ENCODE assay signal across 1 cellular context in the genomic region with DNA sequence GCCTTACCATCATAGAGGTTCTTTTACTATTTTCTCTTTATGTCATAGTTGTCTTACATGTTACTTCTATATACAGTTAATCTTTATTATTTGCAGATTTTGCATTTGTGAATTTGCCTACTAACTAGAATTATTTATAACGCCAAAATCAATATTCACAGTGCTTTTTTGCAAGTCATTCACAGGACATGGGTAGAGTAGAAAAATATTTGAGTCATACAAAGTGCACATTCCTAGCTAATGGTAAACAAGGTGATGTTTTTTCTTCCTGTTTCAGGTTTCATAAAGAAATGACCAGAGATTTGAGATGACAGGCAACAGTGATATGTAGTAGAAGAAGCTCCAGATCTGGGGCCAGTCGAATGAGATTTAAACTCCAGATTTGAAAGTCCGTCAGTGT.
A peak's percentile ranks its signal among the peaks of the same experiment; 100 is the strongest.
TF ChIP-seq lines count a peak whose summit lies in the region.

No MANE protein-coding gene starts in this region.

TF ChIP-seq in HepG2, 621 proteins besides CTCF, POLR2A, EP300 and RAD21:
- TF ChIP-seq MAFK (conservative IDR thresholded peaks at IDR 0.05 in 1 of 2, IDR thresholded peaks at IDR 0.05 in 1 of 2; ENCODE audit: low read length in 2 of 2) (peak; percentile 41 to 59; a peak in 3 of 4 replicates), FOXA1 (IDR thresholded peaks at IDR 0.05) (0 out of 2 replicates have a peak, but pooled peaks have one; percentile 13), FOXA1 (CRISPR knock-in tag; IDR thresholded peaks at IDR 0.05) (no peak), KMT2A (CRISPR knock-in tag; IDR thresholded peaks at IDR 0.05) (no peak), NFE2L2 (IDR thresholded peaks at IDR 0.05; ENCODE audit: low read length) (peak; percentile 96), ZNF510 (CRISPR knock-in tag; IDR thresholded peaks at IDR 0.05; ENCODE audit: low read depth) (no peak), STAG1 (CRISPR knock-in tag; IDR thresholded peaks at IDR 0.05) (no peak), FOXA3 (CRISPR knock-in tag; IDR thresholded peaks at IDR 0.05) (peak; percentile 41; the same call in 1 of the 2 replicates), MAFF (IDR thresholded peaks at IDR 0.05; ENCODE audit: low read depth, low read length) (peak; percentile 59; the same call in 1 of the 2 replicates), ONECUT2 (CRISPR knock-in tag; IDR thresholded peaks at IDR 0.05) (no peak), THYN1 (CRISPR knock-in tag; IDR thresholded peaks at IDR 0.05; ENCODE audit: borderline replicate concordance, low read depth) (no peak), MAZ (IDR thresholded peaks at IDR 0.05; ENCODE audit: borderline replicate concordance, low read depth, low read length) (no peak), MAZ (CRISPR knock-in tag; IDR thresholded peaks at IDR 0.05; ENCODE audit: low read depth) (no peak)
- TF ChIP-seq, protein P1, sequence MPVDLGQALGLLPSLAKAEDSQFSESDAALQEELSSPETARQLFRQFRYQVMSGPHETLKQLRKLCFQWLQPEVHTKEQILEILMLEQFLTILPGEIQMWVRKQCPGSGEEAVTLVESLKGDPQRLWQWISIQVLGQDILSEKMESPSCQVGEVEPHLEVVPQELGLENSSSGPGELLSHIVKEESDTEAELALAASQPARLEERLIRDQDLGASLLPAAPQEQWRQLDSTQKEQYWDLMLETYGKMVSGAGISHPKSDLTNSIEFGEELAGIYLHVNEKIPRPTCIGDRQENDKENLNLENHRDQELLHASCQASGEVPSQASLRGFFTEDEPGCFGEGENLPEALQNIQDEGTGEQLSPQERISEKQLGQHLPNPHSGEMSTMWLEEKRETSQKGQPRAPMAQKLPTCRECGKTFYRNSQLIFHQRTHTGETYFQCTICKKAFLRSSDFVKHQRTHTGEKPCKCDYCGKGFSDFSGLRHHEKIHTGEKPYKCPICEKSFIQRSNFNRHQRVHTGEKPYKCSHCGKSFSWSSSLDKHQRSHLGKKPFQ (CRISPR knock-in tag; IDR thresholded peaks at IDR 0.05; ENCODE audit: insufficient replicate concordance), result no peak
- TF ChIP-seq, protein P2, sequence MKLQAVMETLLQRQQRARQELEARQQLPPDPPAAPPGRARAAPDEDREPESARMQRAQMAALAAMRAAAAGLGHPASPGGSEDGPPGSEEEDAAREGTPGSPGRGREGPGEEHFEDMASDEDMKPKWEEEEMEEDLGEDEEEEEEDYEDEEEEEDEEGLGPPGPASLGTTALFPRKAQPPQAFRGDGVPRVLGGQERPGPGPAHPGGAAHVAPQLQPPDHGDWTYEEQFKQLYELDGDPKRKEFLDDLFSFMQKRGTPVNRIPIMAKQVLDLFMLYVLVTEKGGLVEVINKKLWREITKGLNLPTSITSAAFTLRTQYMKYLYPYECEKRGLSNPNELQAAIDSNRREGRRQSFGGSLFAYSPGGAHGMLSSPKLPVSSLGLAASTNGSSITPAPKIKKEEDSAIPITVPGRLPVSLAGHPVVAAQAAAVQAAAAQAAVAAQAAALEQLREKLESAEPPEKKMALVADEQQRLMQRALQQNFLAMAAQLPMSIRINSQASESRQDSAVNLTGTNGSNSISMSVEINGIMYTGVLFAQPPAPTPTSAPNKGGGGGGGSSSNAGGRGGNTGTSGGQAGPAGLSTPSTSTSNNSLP (IDR thresholded peaks at IDR 0.05; ENCODE audit: low read depth, low read length), result 0 out of 2 replicates have a peak, but pooled peaks have one; percentile 25
